2 cellular contexts compared by ENCODE assay signal in genomic region chr10:102753724-102754123, GRCh38.
TF ChIP-seq lines count a peak whose summit lies in the region.

No MANE protein-coding gene starts in this region.

TF ChIP-seq in SK-N-SH, 30 proteins besides CTCF, POLR2A, EP300 and RAD21 (continued from another document):
- TF ChIP-seq FOXJ3 (CRISPR knock-in tag; IDR thresholded peaks at IDR 0.05), result no peak
- TF ChIP-seq MEF2A (IDR thresholded peaks at IDR 0.05; ENCODE audit: borderline replicate concordance, low read depth), result no peak
- TF ChIP-seq RCOR1 (IDR thresholded peaks at IDR 0.05; ENCODE audit: low read length), result no peak
- no peak for TF ChIP-seq IRF3 (IDR thresholded peaks at IDR 0.05; ENCODE audit: low read depth, low read length)
- TF ChIP-seq NRF1 (IDR thresholded peaks at IDR 0.05; ENCODE audit: low read depth, low read length), result no peak
TF ChIP-seq in SK-N-SH: peak in this region for 0.

TF ChIP-seq in SK-N-SH treated with all-trans-retinoic acid at 6 μM for 48 hours, 23 proteins besides CTCF, POLR2A, EP300 and RAD21 (continued from another document):
- TF ChIP-seq CSRNP3 (CRISPR knock-in tag; IDR thresholded peaks at IDR 0.05), result no peak
- TF ChIP-seq ESRRG (CRISPR knock-in tag; IDR thresholded peaks at IDR 0.05), result no peak
- no peak for TF ChIP-seq ZFP3 (CRISPR knock-in tag; IDR thresholded peaks at IDR 0.05)
